Comparison of ENCODE assay signal across 34 cellular contexts in the genomic region with DNA sequence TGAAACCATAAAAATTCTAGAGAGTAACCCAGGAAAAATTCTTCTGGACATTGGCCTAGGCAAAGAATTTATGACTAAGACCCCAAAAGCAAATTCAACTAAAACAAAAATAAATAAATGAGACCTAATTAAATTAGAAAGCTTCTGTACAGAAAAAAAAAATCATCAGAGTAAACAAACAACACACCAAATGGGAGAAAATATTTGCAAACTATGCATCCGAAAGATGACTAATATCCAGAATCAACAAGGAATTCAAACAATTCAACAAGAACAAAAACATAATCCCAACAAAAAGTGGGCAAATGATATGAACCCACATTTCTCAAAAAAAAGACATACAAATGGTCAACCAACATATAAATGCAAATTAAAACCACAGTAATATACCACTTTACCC.
"Had no signal": no experiment of that assay in that cellular context is flagged by ENCODE, and none has a peak within 500 bp of the region (broad histone marks: within the 10 kb centered on the region; RNA-seq: fewer than 3 reads in every experiment).

No MANE protein-coding gene starts in this region.

- H3K4me1 ChIP-seq: breast epithelium, heart left ventricle, left lung, lower lobe of right lung, pancreas, psoas muscle, sigmoid colon, thyroid gland, upper lobe of left lung, vagina had no signal

- H3K27ac ChIP-seq: breast epithelium, heart left ventricle, left lung, lower lobe of right lung, pancreas, psoas muscle, sigmoid colon, thyroid gland, upper lobe of left lung, vagina had no signal

- H3K27me3 ChIP-seq: breast epithelium, heart left ventricle, left lung, pancreas, sigmoid colon, thyroid gland, upper lobe of left lung, vagina had no signal

- ATAC-seq: activated CD4-positive, alpha-beta T cell treated with anti-CD3 and anti-CD28 coated beads for 36 hours; activated CD8-positive, alpha-beta memory T cell treated with anti-CD3 and anti-CD28 coated beads, Interleukin-2, amount 10 ng/mL, durations not matched to agents 7 days and 5 days; activated CD8-positive, alpha-beta T cell treated with anti-CD3 and anti-CD28 coated beads, Interleukin-2, amount 10 ng/mL, durations not matched to agents 7 days and 5 days; activated T-cell treated with anti-CD3 and anti-CD28 coated beads, Interleukin-2, amount 50 U/mL, for 72 hours; heart left ventricle; left lung; lower lobe of right lung; naive thymus-derived CD8-positive, alpha-beta T cell; pancreas; psoas muscle; stimulated activated memory B cell treated with anti-CD40 and anti-IgM and Interleukin-4, amounts not matched to agents 10 μg/mL and 1 μg/mL and 100 μg/mL, for 72 hours; stimulated activated naive CD8-positive, alpha-beta T cell treated with anti-CD3 and anti-CD28 coated beads, Interleukin-15, amount 100 ng/mL, for 72 hours had no signal

- H3K4me3 ChIP-seq: breast epithelium, heart left ventricle, left lung, lower lobe of right lung, pancreas, psoas muscle, sigmoid colon, smooth muscle cell, thyroid gland, upper lobe of left lung, vagina had no signal

- DNase-seq: activated CD4-positive, alpha-beta T cell treated with anti-CD3 and anti-CD28 coated beads for 36 hours; activated CD4-positive, CD25-positive, alpha-beta regulatory T cell; activated CD8-positive, alpha-beta memory T cell treated with anti-CD3 and anti-CD28 coated beads, Interleukin-2, amount 10 ng/mL, durations not matched to agents 7 days and 5 days; activated CD8-positive, alpha-beta T cell treated with anti-CD3 and anti-CD28 coated beads, Interleukin-2, amount 10 ng/mL, durations not matched to agents 7 days and 5 days; activated effector memory CD4-positive, alpha-beta T cell treated with Interleukin-2 at 50 U/mL for 16 hours; activated naive CD4-positive, alpha-beta T cell treated with anti-CD3 and anti-CD28 coated beads for 36 hours; activated naive CD8-positive, alpha-beta T cell treated with anti-CD3 and anti-CD28 coated beads, Interleukin-2, amount 10 ng/mL, durations not matched to agents 7 days and 5 days; activated T-cell treated with anti-CD3 and anti-CD28 coated beads for 4 hours; activated T-cell treated with anti-CD3 and anti-CD28 coated beads, Interleukin-2, amount 50 U/mL, for 72 hours; dermis blood vessel endothelial cell; effector CD4-positive, alpha-beta T cell; foreskin fibroblast; heart left ventricle; left lung; lower lobe of right lung; mesenchymal stem cell; naive thymus-derived CD8-positive, alpha-beta T cell; nucleus accumbens; pancreas; psoas muscle; sigmoid colon; stimulated activated CD4-positive, alpha-beta T cell treated with anti-CD3 and anti-CD28 coated beads, Interleukin-1b, Interleukin-23, amount 100 ng/mL, for 48 hours; stimulated activated CD4-positive, alpha-beta T cell treated with anti-CD3 and anti-CD28 coated beads, Interleukin-4, amount 100 ng/mL, for 4 hours; stimulated activated CD8-positive, alpha-beta memory T cell treated with anti-CD3 and anti-CD28 coated beads, Interleukin-4, amount 100 ng/mL, for 48 hours; stimulated activated naive CD8-positive, alpha-beta T cell treated with anti-CD3 and anti-CD28 coated beads, Interleukin-15, amount 100 ng/mL, for 72 hours; substantia nigra; T-helper 1 cell; thyroid gland; upper lobe of left lung had no signal

- H3K36me3 ChIP-seq: breast epithelium, heart left ventricle, left lung, lower lobe of right lung, pancreas, sigmoid colon, thyroid gland, upper lobe of left lung, vagina had no signal

- H3K4me2 ChIP-seq: smooth muscle cell had no signal

- H3K9me3 ChIP-seq: pancreas, psoas muscle, thyroid gland, upper lobe of left lung, vagina had no signal

- FAIRE-seq: colon, pancreas had no signal
